Comparison of ENCODE assay signal across 23 cellular contexts in the genomic region with DNA sequence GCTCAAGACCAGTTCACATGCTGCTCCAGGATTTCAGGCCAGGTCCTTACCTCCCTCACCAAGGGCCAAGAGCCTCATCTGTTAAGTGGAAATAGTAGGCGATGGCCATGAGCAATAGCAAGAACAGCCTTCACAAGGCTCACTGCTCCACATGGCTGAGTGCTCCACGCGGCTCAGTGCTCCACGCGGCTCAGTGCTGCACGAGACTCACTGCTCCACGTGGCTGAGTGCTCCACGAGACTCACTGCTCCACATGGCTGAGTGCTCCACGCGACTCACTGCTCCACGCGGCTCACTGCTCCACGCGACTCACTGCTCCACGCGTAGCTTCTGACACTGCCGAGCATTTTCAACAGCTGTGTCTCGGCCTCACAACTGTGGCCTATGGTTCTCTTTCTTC. TPM values are rescaled to one million over a fixed set of nuclear protein-coding genes. Genes with fewer than 3 reads are reported as not detected.
DNase-seq lines count a peak whose midpoint lies in the region; ATAC-seq and TF ChIP-seq lines count a peak whose summit lies in the region.
"Had no signal": no experiment of that assay in that cellular context is flagged by ENCODE, and none has a peak within 500 bp of the region (broad histone marks: within the 10 kb centered on the region; RNA-seq: fewer than 3 reads in every experiment).

No MANE protein-coding gene starts in this region.

- H3K27me3 Mint-ChIP-seq in activated CD8-positive, alpha-beta memory T cell treated with anti-CD3 and anti-CD28 coated beads, Interleukin-2, amount 10 ng/mL, durations not matched to agents 7 days and 5 days, result no peaks in the 10 kb centered on the region
- no peaks in the 10 kb centered on the region for H3K27me3 Mint-ChIP-seq in type B pancreatic cell
- H3K27me3 Mint-ChIP-seq: IgD-negative memory B cell had no signal

- no peak for ATAC-seq in activated CD8-positive, alpha-beta memory T cell treated with anti-CD3 and anti-CD28 coated beads, Interleukin-2, amount 10 ng/mL, durations not matched to agents 7 days and 5 days
- ATAC-seq in HG03442 (IDR thresholded peaks at IDR 0.05; ENCODE audit: unreplicated experiment), result no peak
- ATAC-seq: HCT116, Panc1 had no signal

- H3K4me1 Mint-ChIP-seq in activated CD8-positive, alpha-beta memory T cell treated with anti-CD3 and anti-CD28 coated beads, Interleukin-2, amount 10 ng/mL, durations not matched to agents 7 days and 5 days, result no peaks in the 10 kb centered on the region
- no peaks in the 10 kb centered on the region for H3K4me1 Mint-ChIP-seq in type B pancreatic cell (ENCODE audit: unreplicated experiment)
- H3K4me1 Mint-ChIP-seq: CD4-positive, alpha-beta memory T cell; IgD-negative memory B cell had no signal

- H3K9me3 Mint-ChIP-seq in activated CD8-positive, alpha-beta memory T cell treated with anti-CD3 and anti-CD28 coated beads, Interleukin-2, amount 10 ng/mL, durations not matched to agents 7 days and 5 days (ENCODE audit: low read depth), result no peaks in the 10 kb centered on the region
- H3K9me3 Mint-ChIP-seq in type B pancreatic cell, result no peaks in the 10 kb centered on the region
- H3K9me3 Mint-ChIP-seq: IgD-negative memory B cell had no signal

- peak; percentile 37 for DNase-seq in activated CD8-positive, alpha-beta memory T cell treated with anti-CD3 and anti-CD28 coated beads, Interleukin-2, amount 10 ng/mL, durations not matched to agents 7 days and 5 days
- DNase-seq in activated CD8-positive, alpha-beta memory T cell treated with anti-CD3 and anti-CD28 coated beads, Interleukin-2, amount 50 U/mL, for 48 hours, result no peak
- DNase-seq in ecto neural progenitor cell (ENCODE audit: low spot score) (peak; percentile 27), mesenteric fat pad (ENCODE audit: low spot score) (peak; percentile 60), type B pancreatic cell (ENCODE audit: extremely low spot score, unreplicated experiment) (peak; percentile 32), mucosa of gallbladder (ENCODE audit: low spot score) (no peak)
- DNase-seq in stimulated activated CD4-positive, alpha-beta T cell treated with anti-CD3 and anti-CD28 coated beads, Interleukin-1b, Interleukin-23, amount 100 ng/mL, for 48 hours, result no peak
- DNase-seq: 8988T; Caco-2; CD4-positive, alpha-beta memory T cell; DMS 273 treated with DMSO at 0.1 percent for 48 hours; GOT3; MV-4-11; NCI-H1694; NCI-H2081; NCI-H2171; NCI-H345; NCI-H524 treated with DMSO at 0.1 percent for 48 hours; NCI-H82 had no signal

- no peak overlapping the region for H3K4me3 Mint-ChIP-seq in activated CD8-positive, alpha-beta memory T cell treated with anti-CD3 and anti-CD28 coated beads, Interleukin-2, amount 10 ng/mL, durations not matched to agents 7 days and 5 days
- H3K4me3 Mint-ChIP-seq in type B pancreatic cell, result no peak overlapping the region
- H3K4me3 Mint-ChIP-seq: CD4-positive, alpha-beta memory T cell; IgD-negative memory B cell had no signal

- H3K27ac Mint-ChIP-seq in activated CD8-positive, alpha-beta memory T cell treated with anti-CD3 and anti-CD28 coated beads, Interleukin-2, amount 10 ng/mL, durations not matched to agents 7 days and 5 days, result no peak overlapping the region
- H3K27ac Mint-ChIP-seq in type B pancreatic cell, result no peak overlapping the region
- H3K27ac Mint-ChIP-seq: CD4-positive, alpha-beta memory T cell; IgD-negative memory B cell had no signal

- no peaks in the 10 kb centered on the region for H3K36me3 Mint-ChIP-seq in activated CD8-positive, alpha-beta memory T cell treated with anti-CD3 and anti-CD28 coated beads, Interleukin-2, amount 10 ng/mL, durations not matched to agents 7 days and 5 days
- no peaks in the 10 kb centered on the region for H3K36me3 Mint-ChIP-seq in type B pancreatic cell
- H3K36me3 Mint-ChIP-seq: CD4-positive, alpha-beta memory T cell; IgD-negative memory B cell had no signal

- TF ChIP-seq CTCF in type B pancreatic cell (conservative IDR thresholded peaks at IDR 0.05), result no peak

- CTCF ChIA-PET in activated CD8-positive, alpha-beta memory T cell treated with anti-CD3 and anti-CD28 coated beads, Interleukin-2, amount 10 ng/mL, durations not matched to agents 7 days and 5 days (lab: Charles Lee), result no interaction called here

RNA-seq across cellular contexts. Expression of gene ADAMTS2, which starts 36.4 kb away (rescaled TPM):
- total RNA-seq in activated CD8-positive, alpha-beta memory T cell treated with anti-CD3 and anti-CD28 coated beads, Interleukin-2, amount 10 ng/mL, durations not matched to agents 7 days and 5 days, result not detected
- total RNA-seq in mesenteric fat pad (79.4 TPM), type B pancreatic cell (ENCODE audit: low replicate concordance) (7.7 and 9.2 TPM in 2 replicates), mucosa of gallbladder (18.9 TPM)
- total RNA-seq: CD4-positive, alpha-beta memory T cell had no signal

Comparison
In these comparisons a context has a peak if more than half of its experiments do, and no peak if none do; other contexts are left out.
1. DNase-seq: peak in activated CD8-positive, alpha-beta memory T cell treated with anti-CD3 and anti-CD28 coated beads, Interleukin-2, amount 10 ng/mL, durations not matched to agents 7 days and 5 days (single experiment), ecto neural progenitor cell (single experiment), mesenteric fat pad (single experiment) and type B pancreatic cell (single experiment); none in activated CD8-positive, alpha-beta memory T cell treated with anti-CD3 and anti-CD28 coated beads, Interleukin-2, amount 50 U/mL, for 48 hours (single experiment), mucosa of gallbladder (single experiment) and stimulated activated CD4-positive, alpha-beta T cell treated with anti-CD3 and anti-CD28 coated beads, Interleukin-1b, Interleukin-23, amount 100 ng/mL, for 48 hours (single experiment).